Comparison of ENCODE assay signal across 8 cellular contexts in the genomic region with DNA sequence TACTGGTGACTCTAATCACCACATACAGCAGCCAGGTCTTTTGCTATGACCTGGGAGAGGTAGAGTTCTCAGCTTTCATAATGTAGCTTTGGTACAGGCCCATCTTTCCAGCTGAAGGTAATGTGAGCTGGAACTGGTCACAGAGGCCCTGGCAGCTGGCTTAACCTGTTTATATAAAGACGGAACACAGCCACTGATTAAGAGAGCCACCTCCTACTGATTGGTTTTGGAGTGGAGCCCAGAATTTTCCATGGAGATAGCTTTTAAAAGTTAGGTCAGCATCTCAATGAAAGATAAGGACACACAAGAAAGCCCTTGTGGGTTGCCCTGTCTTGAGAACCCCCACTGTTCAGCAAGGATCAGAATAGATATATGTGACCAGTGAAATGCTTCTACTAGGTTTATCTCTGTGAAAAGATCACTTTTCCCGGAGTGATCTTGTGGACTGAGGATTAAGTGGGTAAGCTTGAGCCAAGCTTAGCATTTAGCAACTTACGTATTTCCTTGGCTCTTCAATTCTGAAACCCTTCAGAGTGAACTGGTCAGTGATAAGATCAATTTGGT.
DNase-seq lines count a peak whose midpoint lies in the region; ATAC-seq and TF ChIP-seq lines count a peak whose summit lies in the region.

No MANE protein-coding gene starts in this region.

- TF ChIP-seq CTCF in transverse colon (IDR thresholded peaks at IDR 0.05), result no peak

- POLR2A ChIA-PET in activated CD4-positive, alpha-beta T cell treated with anti-CD3 and anti-CD28 coated beads for 36 hours (lab: Charles Lee), result interaction anchor here (0.6 kb wide), 1 partner anchor 47 kb away, joined by 3 read pairs; no protein-coding TSS in a partner anchor

- peak overlapping the region; percentile 78 for H3K27ac ChIP-seq in SJCRH30
- peak overlapping the region; percentile 81 to 84 (median 83) for H3K27ac ChIP-seq in transverse colon

- no peaks in the 10 kb centered on the region for H3K9me3 Mint-ChIP-seq in activated CD4-positive, alpha-beta T cell treated with anti-CD3 and anti-CD28 coated beads for 36 hours (ENCODE audit: low read depth)

- no peak for TF ChIP-seq POLR2A in transverse colon (IDR thresholded peaks at IDR 0.05)

- H3K27me3 ChIP-seq in SJCRH30, result no peaks in the 10 kb centered on the region
- H3K27me3 ChIP-seq in transverse colon, result no peaks in the 10 kb centered on the region

- CTCF ChIA-PET in activated CD4-positive, alpha-beta T cell treated with anti-CD3 and anti-CD28 coated beads for 36 hours (lab: Charles Lee), result interaction anchor here (0.9 kb wide), 1 partner anchor 101 kb away, joined by 3 read pairs; no protein-coding TSS in a partner anchor

- no peaks in the 10 kb centered on the region for H3K9me3 ChIP-seq in SJCRH30 (replicated peaks)
- no peaks in the 10 kb centered on the region for H3K9me3 ChIP-seq in transverse colon

- peaks cover 21% of the 10 kb centered on the region for H3K27me3 Mint-ChIP-seq in activated CD4-positive, alpha-beta T cell treated with anti-CD3 and anti-CD28 coated beads for 36 hours

- H3K36me3 Mint-ChIP-seq in activated CD4-positive, alpha-beta T cell treated with anti-CD3 and anti-CD28 coated beads for 36 hours (ENCODE audit: low read depth), result no peaks in the 10 kb centered on the region

- DNase-seq in NCI-H1048 (lab: John Stamatoyannopoulos, UW) (peak; percentile 7), SJCRH30 (peak; percentile 81 to 89), iPS-NIHi11 (ENCODE audit: low spot score) (peak; percentile 35), transverse colon (peak; percentile 71), occipital lobe (lab: John Stamatoyannopoulos, UW) (no peak), T1000 (lab: John Stamatoyannopoulos, UW) (no peak)
- DNase-seq in activated CD4-positive, alpha-beta T cell treated with anti-CD3 and anti-CD28 coated beads for 36 hours, result no peak

- intact Hi-C loops in transverse colon (cut with DNase I; ENCODE audit: low total_unique reads), result no loop called here
- intact Hi-C loops in activated CD4-positive, alpha-beta T cell treated with anti-CD3 and anti-CD28 coated beads for 36 hours (cut with DNase I, micrococcal nuclease), result no loop called here

- TF ChIP-seq EP300 in transverse colon (IDR thresholded peaks at IDR 0.05; ENCODE audit: low read depth), result no peak

- no peaks in the 10 kb centered on the region for H3K4me1 Mint-ChIP-seq in activated CD4-positive, alpha-beta T cell treated with anti-CD3 and anti-CD28 coated beads for 36 hours

- WGBS in transverse colon (ENCODE audit: low coverage in 1 of 2), 2 donors, result 37 to 41% methylated on average over 3 of the region's 3 CpGs

- H3K27ac Mint-ChIP-seq in activated CD4-positive, alpha-beta T cell treated with anti-CD3 and anti-CD28 coated beads for 36 hours, result no peak overlapping the region

- no peaks in the 10 kb centered on the region for H3K36me3 ChIP-seq in SJCRH30
- no peaks in the 10 kb centered on the region for H3K36me3 ChIP-seq in transverse colon

- peak overlapping the region; percentile 9 for H3K4me3 ChIP-seq in SJCRH30
- H3K4me3 ChIP-seq in transverse colon, result no peak overlapping the region

- peaks cover 19% of the 10 kb centered on the region for H3K4me1 ChIP-seq in SJCRH30
- H3K4me1 ChIP-seq in transverse colon, result peaks cover 34 to 71% (median 50%) of the 10 kb centered on the region in 4 donors

- no peak for ATAC-seq in GM21528 (IDR thresholded peaks at IDR 0.05; ENCODE audit: low FRiP score, unreplicated experiment)
- ATAC-seq in activated CD4-positive, alpha-beta T cell treated with anti-CD3 and anti-CD28 coated beads for 36 hours, result no peak

- in situ Hi-C loops in transverse colon (cut with MboI; ENCODE audit: low pct_ligation_motif_present in 1 of 4, low pct_unique_long_range_greater_than_20kb in 1 of 4, low sequenced_read_pairs in 3 of 4), result loop anchor here in 1 of 4 donors (25.0 kb wide), 1 partner anchor 201 kb away; no protein-coding TSS in a partner anchor

- H3K4me3 Mint-ChIP-seq in activated CD4-positive, alpha-beta T cell treated with anti-CD3 and anti-CD28 coated beads for 36 hours, result no peak overlapping the region

Comparison
In these comparisons a context has a peak if more than half of its experiments do, and no peak if none do; other contexts are left out.
1. DNase-seq: peak in NCI-H1048 (single experiment), SJCRH30 (2 of 2), iPS-NIHi11 (single experiment) and transverse colon (single experiment); none in activated CD4-positive, alpha-beta T cell treated with anti-CD3 and anti-CD28 coated beads for 36 hours (single experiment), occipital lobe (single experiment) and T1000 (single experiment).